ENCODE assay signal across 8 cellular contexts in genomic region chr16:85393674-85394510, GRCh38.
DNase-seq lines count a peak whose midpoint lies in the region; ATAC-seq and TF ChIP-seq lines count a peak whose summit lies in the region.

No MANE protein-coding gene starts in this region.

- ATAC-seq in left lung (peak; percentile 50), HG03457 (IDR thresholded peaks at IDR 0.05; ENCODE audit: unreplicated experiment) (no peak)

- H3K27me3 ChIP-seq in brain microvascular endothelial cell (replicated peaks) (no peaks in the 10 kb centered on the region), left lung (peaks cover 0 to 8% of the 10 kb centered on the region in 2 donors)

- no peak overlapping the region for H3K4me3 ChIP-seq in HFF-Myc (replicated peaks; ENCODE audit: low read depth, low read length)
- peak overlapping the region; percentile 17 for H3K4me3 ChIP-seq in brain microvascular endothelial cell (ENCODE audit: low read depth, low read length)
- no peak overlapping the region for H3K4me3 ChIP-seq in left lung

- no peaks in the 10 kb centered on the region for H3K36me3 ChIP-seq in brain microvascular endothelial cell (replicated peaks)
- no peaks in the 10 kb centered on the region for H3K36me3 ChIP-seq in left lung

- peaks cover 13 to 33% of the 10 kb centered on the region in 2 donors for H3K4me1 ChIP-seq in left lung

- TF ChIP-seq CTCF in AG09319 (IDR thresholded peaks at IDR 0.05; ENCODE audit: low read depth, low read length) (peak; percentile 74), HFF-Myc (IDR thresholded peaks at IDR 0.05; ENCODE audit: low read depth, low read length, missing control alignments) (peak; percentile 94), VCaP (conservative IDR thresholded peaks at IDR 0.05) (peak; percentile 16; the same call in 1 of the 2 replicates), brain microvascular endothelial cell (IDR thresholded peaks at IDR 0.05; ENCODE audit: low read depth, low read length, missing control alignments) (peak; percentile 87), left lung (IDR thresholded peaks at IDR 0.05) (peak; percentile 82 to 85)

- no peaks in the 10 kb centered on the region for H3K9me3 ChIP-seq in left lung

- in situ Hi-C loops in brain microvascular endothelial cell (cut with HindIII; ENCODE audit: low pct_ligation_motif_present, low sequenced_read_pairs) = no loop called here

- DNase-seq in AG09319 (ENCODE audit: extremely low read depth, low read depth) (no peak), HFF-Myc (ENCODE audit: extremely low read depth, low read depth) (no peak), brain microvascular endothelial cell (peak; percentile 47), left lung (peak; percentile 49 to 92), inferior parietal cortex (ENCODE audit: extremely low spot score) (no peak)
- peak; percentile 32 for DNase-seq in stimulated activated CD8-positive, alpha-beta memory T cell treated with anti-CD3 and anti-CD28 coated beads, Interleukin-15, amount 100 ng/mL, for 1 hour (ENCODE audit: low read depth)

- no peak overlapping the region for H3K27ac ChIP-seq in VCaP
- H3K27ac ChIP-seq in brain microvascular endothelial cell = peak overlapping the region; percentile 54
- H3K27ac ChIP-seq in left lung = no peak overlapping the region

- intact Hi-C loops in left lung (cut with DNase I) = no loop called here

Comparison
In these comparisons a context has a peak if more than half of its experiments do, and no peak if none do; other contexts are left out.
1. DNase-seq: peak in brain microvascular endothelial cell (single experiment), left lung (2 of 2) and stimulated activated CD8-positive, alpha-beta memory T cell treated with anti-CD3 and anti-CD28 coated beads, Interleukin-15, amount 100 ng/mL, for 1 hour (single experiment); none in AG09319 (single experiment), HFF-Myc (single experiment) and inferior parietal cortex (single experiment).
2. CTCF ChIP-seq: peak in every context shown above with its lines; median percentile 94 in HFF-Myc; 87 in brain microvascular endothelial cell; 84 in left lung; 74 in AG09319; 16 in VCaP.